Comparison of ENCODE assay signal across 1 cellular context in genomic region chr12:49093746-49094103, GRCh38.
TF ChIP-seq lines count a peak whose summit lies in the region.

No MANE protein-coding gene starts in this region.

TF ChIP-seq in IMR-90, 13 proteins besides CTCF, POLR2A, EP300 and RAD21:
- no peak for TF ChIP-seq RCOR1 (IDR thresholded peaks at IDR 0.05; ENCODE audit: insufficient replicate concordance, low read length)
- no peak for TF ChIP-seq NFE2L2 (IDR thresholded peaks at IDR 0.05; ENCODE audit: low read depth, low read length)
- TF ChIP-seq RFX5 (IDR thresholded peaks at IDR 0.05; ENCODE audit: low read depth, low read length) = no peak
- no peak for TF ChIP-seq MAFK (IDR thresholded peaks at IDR 0.05; ENCODE audit: low read depth, low read length)
- TF ChIP-seq MXI1 (IDR thresholded peaks at IDR 0.05; ENCODE audit: borderline replicate concordance, low read depth, low read length) = no peak
- TF ChIP-seq CHD1 (IDR thresholded peaks at IDR 0.05; ENCODE audit: low read depth, low read length) = no peak
- no peak for TF ChIP-seq SMC3 (IDR thresholded peaks at IDR 0.05; ENCODE audit: low read depth, low read length)
- TF ChIP-seq CEBPB (IDR thresholded peaks at IDR 0.05; ENCODE audit: low read depth, low read length) = no peak
- no peak for TF ChIP-seq MAZ (IDR thresholded peaks at IDR 0.05; ENCODE audit: borderline replicate concordance, low read depth, low read length)
- no peak for TF ChIP-seq ELK1 (IDR thresholded peaks at IDR 0.05; ENCODE audit: borderline replicate concordance, low read depth, low read length)
- TF ChIP-seq USF2 (IDR thresholded peaks at IDR 0.05; ENCODE audit: low read depth, low read length) = no peak
- no peak for TF ChIP-seq FOS (IDR thresholded peaks at IDR 0.05; ENCODE audit: low read depth, low read length)
- TF ChIP-seq BHLHE40 (IDR thresholded peaks at IDR 0.05; ENCODE audit: low read depth, low read length) = no peak
TF ChIP-seq in IMR-90: peak in this region for 0.
